Comparison of ENCODE assay signal across 12 cellular contexts in genomic region chr12:111454716-111455447, GRCh38. TPM values are rescaled to one million over a fixed set of nuclear protein-coding genes. Genes with fewer than 3 reads are reported as not detected.
A peak's percentile ranks its signal among the peaks of the same experiment; 100 is the strongest.
DNase-seq lines count a peak whose midpoint lies in the region; TF ChIP-seq lines count a peak whose summit lies in the region.
"Had no signal": no experiment of that assay in that cellular context is flagged by ENCODE, and none has a peak within 500 bp of the region (broad histone marks: within the 10 kb centered on the region; RNA-seq: fewer than 3 reads in every experiment).

No MANE protein-coding gene starts in this region.

- no peaks in the 10 kb centered on the region for H3K9me3 Mint-ChIP-seq in CD8-positive, alpha-beta memory T cell
- H3K9me3 Mint-ChIP-seq: activated T-cell treated with anti-CD3 and anti-CD28 coated beads, Interleukin-2, amount 50 U/mL, for 4 hours had no signal

- H3K4me3 Mint-ChIP-seq in CD8-positive, alpha-beta memory T cell, result no peak overlapping the region
- H3K4me3 Mint-ChIP-seq: activated T-cell treated with anti-CD3 and anti-CD28 coated beads, Interleukin-2, amount 50 U/mL, for 4 hours had no signal

- peaks cover 0 to 65% (median 11%) of the 10 kb centered on the region in 3 donors for H3K36me3 Mint-ChIP-seq in CD8-positive, alpha-beta memory T cell

- no peaks in the 10 kb centered on the region for H3K9me3 ChIP-seq in CD8-positive, alpha-beta memory T cell (ENCODE audit: low read length)
- no peaks in the 10 kb centered on the region for H3K9me3 ChIP-seq in SK-N-MC (ENCODE audit: low read depth, low read length)
- H3K9me3 ChIP-seq in sigmoid colon, result no peaks in the 10 kb centered on the region
- H3K9me3 ChIP-seq: body of pancreas, Caco-2 had no signal

- POLR2A ChIA-PET in CD8-positive, alpha-beta memory T cell (lab: Charles Lee), result interaction anchor here (0.7 kb wide), 1 partner anchor 73 kb away, joined by 3 read pairs; no protein-coding TSS in a partner anchor

- no peaks in the 10 kb centered on the region for H3K27me3 Mint-ChIP-seq in CD8-positive, alpha-beta memory T cell

- H3K36me3 ChIP-seq in CD8-positive, alpha-beta memory T cell (ENCODE audit: insufficient read depth, low read length), result peaks cover 25% of the 10 kb centered on the region
- H3K36me3 ChIP-seq in SK-N-MC (ENCODE audit: insufficient read depth, low read length) (peaks cover 57% of the 10 kb centered on the region), sigmoid colon (peaks cover 33 to 91% (median 51%) of the 10 kb centered on the region in 4 donors)

- WGBS in sigmoid colon, 2 donors, result 85 to 87% methylated on average over 11 of the region's 11 CpGs

- no peak overlapping the region for H3K27ac ChIP-seq in CD8-positive, alpha-beta memory T cell (ENCODE audit: low read depth, low read length)
- peak overlapping the region; percentile 68 for H3K27ac ChIP-seq in SK-N-MC
- no peak overlapping the region for H3K27ac ChIP-seq in sigmoid colon
- H3K27ac ChIP-seq: body of pancreas had no signal

- TF ChIP-seq EP300 in sigmoid colon (IDR thresholded peaks at IDR 0.05), result no peak

- no peaks in the 10 kb centered on the region for H3K27me3 ChIP-seq in CD8-positive, alpha-beta memory T cell (ENCODE audit: insufficient read depth, low read length, poor library complexity, severe bottlenecking)
- no peaks in the 10 kb centered on the region for H3K27me3 ChIP-seq in sigmoid colon
- H3K27me3 ChIP-seq: body of pancreas had no signal

- H3K9ac ChIP-seq in SK-N-MC (ENCODE audit: insufficient read length), result no peak overlapping the region

- CTCF ChIA-PET in CD8-positive, alpha-beta memory T cell (lab: Charles Lee), result interaction anchor here (12.6 to 31.7 kb wide), 2 partner anchors 16 to 52 kb away, joined by 218 to 1032 read pairs; partner anchors contain the start of gene SH2B3

- DNase-seq in CD8-positive, alpha-beta memory T cell, result no peak
- DNase-seq in SK-N-MC (ENCODE audit: low read depth, low spot score), result no peak
- peak; percentile 37 for DNase-seq in ecto neural progenitor cell (ENCODE audit: low spot score)
- peak; percentile 28 for DNase-seq in sigmoid colon
- no peak for DNase-seq in KG1 (lab: John Stamatoyannopoulos, UW)
- no peak for DNase-seq in NCI-H510A (lab: John Stamatoyannopoulos, UW)
- DNase-seq in NCI-H748 (lab: John Stamatoyannopoulos, UW; ENCODE audit: unreplicated experiment), result no peak
- DNase-seq: activated T-cell treated with anti-CD3 and anti-CD28 coated beads, Interleukin-2, amount 50 U/mL, for 4 hours; Caco-2; NK-92 treated with Interleukin-12 subunit alpha and Interleukin-12 subunit beta, amount 100 ng/mL, for 24 hours; SIG-M5 had no signal

- intact Hi-C loops in sigmoid colon (cut with DNase I), result no loop called here

- no peak for TF ChIP-seq POLR2A in sigmoid colon (IDR thresholded peaks at IDR 0.05)

- H3K4me3 ChIP-seq in CD8-positive, alpha-beta memory T cell (ENCODE audit: low read length), result no peak overlapping the region
- H3K4me3 ChIP-seq in SK-N-MC (no peak overlapping the region), sigmoid colon (no peak overlapping the region)
- H3K4me3 ChIP-seq: body of pancreas had no signal

- peaks cover 32 to 33% (median 33%) of the 10 kb centered on the region in 3 donors for H3K4me1 Mint-ChIP-seq in CD8-positive, alpha-beta memory T cell

- peak overlapping the region; percentile 10 to 92 (median 78) for H3K27ac Mint-ChIP-seq in CD8-positive, alpha-beta memory T cell

- TF ChIP-seq CTCF in sigmoid colon (IDR thresholded peaks at IDR 0.05), result no peak

- H3K4me1 ChIP-seq in CD8-positive, alpha-beta memory T cell (ENCODE audit: insufficient read depth, low read length), result peaks cover 10% of the 10 kb centered on the region
- H3K4me1 ChIP-seq in sigmoid colon, result peaks cover 0 to 21% (median 6%) of the 10 kb centered on the region in 4 donors
- H3K4me1 ChIP-seq: Caco-2 had no signal

RNA-seq across cellular contexts. Expression of gene SH2B3, which starts 49.2 kb away (rescaled TPM):
- total RNA-seq in CD8-positive, alpha-beta memory T cell, result 10 to 100 TPM; 46.8 to 48.9 TPM
- polyA plus RNA-seq in CD8-positive, alpha-beta memory T cell, result 11.1 TPM
- total RNA-seq in sigmoid colon, result 10 to 100 TPM; 13.2 to 32.5 (median 14.9) TPM
- polyA plus RNA-seq in sigmoid colon, result 10 to 100 TPM; 10.4 to 14.1 (median 12.0) TPM

Comparison
In these comparisons a context has a peak if more than half of its experiments do, and no peak if none do; other contexts are left out.
1. DNase-seq: peak in ecto neural progenitor cell (single experiment) and sigmoid colon (single experiment); none in CD8-positive, alpha-beta memory T cell (0 of 5), SK-N-MC (single experiment), KG1 (single experiment), NCI-H510A (single experiment) and NCI-H748 (single experiment).